Comparison of ENCODE assay signal across 1 cellular context in the genomic region with DNA sequence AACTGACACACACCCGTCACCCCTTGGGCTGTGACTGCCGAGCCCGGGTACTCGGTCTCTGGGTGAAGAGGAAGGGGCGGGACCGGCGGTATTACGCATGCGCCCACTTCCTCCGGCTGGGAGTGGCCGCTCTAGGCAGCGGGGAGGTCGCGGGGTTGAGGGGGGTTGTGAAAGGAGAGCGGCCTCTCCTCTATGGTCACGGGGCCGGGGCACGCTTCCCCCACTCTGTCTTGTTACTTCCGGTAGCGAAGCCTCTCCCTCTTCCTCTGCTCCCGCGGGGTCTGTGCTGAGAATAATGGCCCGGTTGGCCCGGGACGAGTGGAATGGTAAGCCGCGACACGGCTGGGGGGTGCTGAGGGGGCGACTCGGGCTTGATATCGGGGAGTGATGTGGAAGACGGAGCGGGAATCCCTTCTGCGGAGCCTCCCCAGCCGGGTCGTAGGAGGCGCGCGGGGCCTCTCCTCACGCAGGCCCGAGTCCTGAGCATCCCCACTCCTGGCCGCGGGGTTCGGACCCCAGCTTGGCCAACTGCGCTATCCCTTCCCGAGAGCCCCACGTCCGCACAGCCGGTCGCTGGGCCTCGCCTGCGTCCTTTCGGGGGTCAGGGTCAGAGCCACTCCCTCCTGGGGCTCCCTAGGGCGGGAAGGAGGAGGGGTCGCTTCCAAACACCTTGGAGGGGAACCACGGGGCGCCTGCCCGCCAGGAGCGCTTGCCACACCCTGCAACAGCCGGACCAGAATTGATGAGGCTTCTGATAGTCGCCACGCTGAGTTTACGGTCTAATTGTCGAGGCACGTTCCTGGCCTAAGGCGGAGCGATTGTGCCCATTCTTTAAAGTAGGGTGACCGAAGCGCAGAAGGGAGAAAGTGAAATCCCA.
TF ChIP-seq lines count a peak whose summit lies in the region.

Gene BFAR (plus strand): TSS at position 259 of the 877 bp plus-strand sequence. CDS start 11,396 bp downstream, outside the sequence.

TF ChIP-seq in HepG2, 621 proteins besides CTCF, POLR2A, EP300 and RAD21 (continued from another document and continues in another):
- TF ChIP-seq, protein P1, sequence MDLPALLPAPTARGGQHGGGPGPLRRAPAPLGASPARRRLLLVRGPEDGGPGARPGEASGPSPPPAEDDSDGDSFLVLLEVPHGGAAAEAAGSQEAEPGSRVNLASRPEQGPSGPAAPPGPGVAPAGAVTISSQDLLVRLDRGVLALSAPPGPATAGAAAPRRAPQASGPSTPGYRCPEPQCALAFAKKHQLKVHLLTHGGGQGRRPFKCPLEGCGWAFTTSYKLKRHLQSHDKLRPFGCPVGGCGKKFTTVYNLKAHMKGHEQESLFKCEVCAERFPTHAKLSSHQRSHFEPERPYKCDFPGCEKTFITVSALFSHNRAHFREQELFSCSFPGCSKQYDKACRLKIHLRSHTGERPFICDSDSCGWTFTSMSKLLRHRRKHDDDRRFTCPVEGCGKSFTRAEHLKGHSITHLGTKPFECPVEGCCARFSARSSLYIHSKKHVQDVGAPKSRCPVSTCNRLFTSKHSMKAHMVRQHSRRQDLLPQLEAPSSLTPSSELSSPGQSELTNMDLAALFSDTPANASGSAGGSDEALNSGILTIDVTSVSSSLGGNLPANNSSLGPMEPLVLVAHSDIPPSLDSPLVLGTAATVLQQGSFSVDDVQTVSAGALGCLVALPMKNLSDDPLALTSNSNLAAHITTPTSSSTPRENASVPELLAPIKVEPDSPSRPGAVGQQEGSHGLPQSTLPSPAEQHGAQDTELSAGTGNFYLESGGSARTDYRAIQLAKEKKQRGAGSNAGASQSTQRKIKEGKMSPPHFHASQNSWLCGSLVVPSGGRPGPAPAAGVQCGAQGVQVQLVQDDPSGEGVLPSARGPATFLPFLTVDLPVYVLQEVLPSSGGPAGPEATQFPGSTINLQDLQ (CRISPR knock-in tag; IDR thresholded peaks at IDR 0.05) = peak; percentile 63; the same call in 1 of the 2 replicates
- TF ChIP-seq NCOA2 (CRISPR knock-in tag; IDR thresholded peaks at IDR 0.05) (peak; percentile 56), AFF4 (CRISPR knock-in tag; IDR thresholded peaks at IDR 0.05) (peak; percentile 52; the same call in 1 of the 2 replicates), GATAD2A (CRISPR knock-in tag; IDR thresholded peaks at IDR 0.05) (peak; percentile 63; the same call in 1 of the 2 replicates), NFIB (CRISPR knock-in tag; IDR thresholded peaks at IDR 0.05; ENCODE audit: borderline replicate concordance) (no peak), ZMAT3 (CRISPR knock-in tag; conservative IDR thresholded peaks at IDR 0.05) (peak; percentile 88; the same call in 1 of the 2 replicates), PHB2 (IDR thresholded peaks at IDR 0.05; ENCODE audit: partially characterized antibody) (no peak), ZFP82 (CRISPR knock-in tag; IDR thresholded peaks at IDR 0.05; ENCODE audit: borderline replicate concordance) (no peak; the same call in 1 of the 2 replicates), ZBTB7A (CRISPR knock-in tag; IDR thresholded peaks at IDR 0.05) (peak; percentile 22), ZNF652 (CRISPR knock-in tag; IDR thresholded peaks at IDR 0.05; ENCODE audit: borderline replicate concordance, low read depth) (peak; percentile 63; the same call in 1 of the 2 replicates), SMARCC2 (IDR thresholded peaks at IDR 0.05) (no peak), ATF1 (CRISPR knock-in tag; IDR thresholded peaks at IDR 0.05) (peak; percentile 59; the same call in 1 of the 2 replicates), ZNF670 (CRISPR knock-in tag; IDR thresholded peaks at IDR 0.05; ENCODE audit: borderline replicate concordance) (peak; percentile 67), RBM39 (IDR thresholded peaks at IDR 0.05; ENCODE audit: low read depth, low read length, poor library complexity, severe bottlenecking) (peak; percentile 92), ZBTB1 (CRISPR knock-in tag; IDR thresholded peaks at IDR 0.05; ENCODE audit: borderline replicate concordance) (no peak), KIAA2018 (CRISPR knock-in tag; IDR thresholded peaks at IDR 0.05; ENCODE audit: borderline replicate concordance) (0 out of 2 replicates have a peak, but pooled peaks have one; percentile 32)
- TF ChIP-seq, protein P2, sequence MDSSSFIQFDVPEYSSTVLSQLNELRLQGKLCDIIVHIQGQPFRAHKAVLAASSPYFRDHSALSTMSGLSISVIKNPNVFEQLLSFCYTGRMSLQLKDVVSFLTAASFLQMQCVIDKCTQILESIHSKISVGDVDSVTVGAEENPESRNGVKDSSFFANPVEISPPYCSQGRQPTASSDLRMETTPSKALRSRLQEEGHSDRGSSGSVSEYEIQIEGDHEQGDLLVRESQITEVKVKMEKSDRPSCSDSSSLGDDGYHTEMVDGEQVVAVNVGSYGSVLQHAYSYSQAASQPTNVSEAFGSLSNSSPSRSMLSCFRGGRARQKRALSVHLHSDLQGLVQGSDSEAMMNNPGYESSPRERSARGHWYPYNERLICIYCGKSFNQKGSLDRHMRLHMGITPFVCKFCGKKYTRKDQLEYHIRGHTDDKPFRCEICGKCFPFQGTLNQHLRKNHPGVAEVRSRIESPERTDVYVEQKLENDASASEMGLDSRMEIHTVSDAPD (CRISPR knock-in tag; IDR thresholded peaks at IDR 0.05) = peak; percentile 18; the same call in 1 of the 2 replicates
- TF ChIP-seq, protein P3, sequence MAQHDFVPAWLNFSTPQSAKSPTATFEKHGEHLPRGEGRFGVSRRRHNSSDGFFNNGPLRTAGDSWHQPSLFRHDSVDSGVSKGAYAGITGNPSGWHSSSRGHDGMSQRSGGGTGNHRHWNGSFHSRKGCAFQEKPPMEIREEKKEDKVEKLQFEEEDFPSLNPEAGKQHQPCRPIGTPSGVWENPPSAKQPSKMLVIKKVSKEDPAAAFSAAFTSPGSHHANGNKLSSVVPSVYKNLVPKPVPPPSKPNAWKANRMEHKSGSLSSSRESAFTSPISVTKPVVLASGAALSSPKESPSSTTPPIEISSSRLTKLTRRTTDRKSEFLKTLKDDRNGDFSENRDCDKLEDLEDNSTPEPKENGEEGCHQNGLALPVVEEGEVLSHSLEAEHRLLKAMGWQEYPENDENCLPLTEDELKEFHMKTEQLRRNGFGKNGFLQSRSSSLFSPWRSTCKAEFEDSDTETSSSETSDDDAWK (CRISPR knock-in tag; IDR thresholded peaks at IDR 0.05) = no peak
- TF ChIP-seq, protein P4, sequence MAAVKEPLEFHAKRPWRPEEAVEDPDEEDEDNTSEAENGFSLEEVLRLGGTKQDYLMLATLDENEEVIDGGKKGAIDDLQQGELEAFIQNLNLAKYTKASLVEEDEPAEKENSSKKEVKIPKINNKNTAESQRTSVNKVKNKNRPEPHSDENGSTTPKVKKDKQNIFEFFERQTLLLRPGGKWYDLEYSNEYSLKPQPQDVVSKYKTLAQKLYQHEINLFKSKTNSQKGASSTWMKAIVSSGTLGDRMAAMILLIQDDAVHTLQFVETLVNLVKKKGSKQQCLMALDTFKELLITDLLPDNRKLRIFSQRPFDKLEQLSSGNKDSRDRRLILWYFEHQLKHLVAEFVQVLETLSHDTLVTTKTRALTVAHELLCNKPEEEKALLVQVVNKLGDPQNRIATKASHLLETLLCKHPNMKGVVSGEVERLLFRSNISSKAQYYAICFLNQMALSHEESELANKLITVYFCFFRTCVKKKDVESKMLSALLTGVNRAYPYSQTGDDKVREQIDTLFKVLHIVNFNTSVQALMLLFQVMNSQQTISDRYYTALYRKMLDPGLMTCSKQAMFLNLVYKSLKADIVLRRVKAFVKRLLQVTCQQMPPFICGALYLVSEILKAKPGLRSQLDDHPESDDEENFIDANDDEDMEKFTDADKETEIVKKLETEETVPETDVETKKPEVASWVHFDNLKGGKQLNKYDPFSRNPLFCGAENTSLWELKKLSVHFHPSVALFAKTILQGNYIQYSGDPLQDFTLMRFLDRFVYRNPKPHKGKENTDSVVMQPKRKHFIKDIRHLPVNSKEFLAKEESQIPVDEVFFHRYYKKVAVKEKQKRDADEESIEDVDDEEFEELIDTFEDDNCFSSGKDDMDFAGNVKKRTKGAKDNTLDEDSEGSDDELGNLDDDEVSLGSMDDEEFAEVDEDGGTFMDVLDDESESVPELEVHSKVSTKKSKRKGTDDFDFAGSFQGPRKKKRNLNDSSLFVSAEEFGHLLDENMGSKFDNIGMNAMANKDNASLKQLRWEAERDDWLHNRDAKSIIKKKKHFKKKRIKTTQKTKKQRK (IDR thresholded peaks at IDR 0.05; ENCODE audit: low read length) = no peak
